Comparison of ENCODE assay signal across 7 cellular contexts in the genomic region with DNA sequence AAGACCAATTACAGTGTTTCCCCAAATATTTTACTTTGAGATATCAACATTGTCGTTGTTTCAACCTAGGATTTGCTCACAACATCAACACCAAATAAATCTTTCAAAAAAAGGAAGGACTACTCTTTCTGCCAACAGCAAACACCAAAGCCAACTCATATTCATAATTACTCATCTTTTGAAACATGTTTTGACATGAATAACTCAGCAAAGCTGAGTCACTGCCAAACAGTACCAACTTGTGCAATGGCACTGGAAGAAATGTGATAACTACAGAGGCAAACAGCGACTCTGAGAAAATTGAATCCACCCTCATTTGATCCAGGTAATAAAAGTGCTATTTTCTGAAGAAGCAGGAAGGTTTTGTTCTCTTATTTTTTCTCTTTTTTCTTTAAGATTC.
DNase-seq lines count a peak whose midpoint lies in the region; ATAC-seq, FAIRE-seq and TF ChIP-seq lines count a peak whose summit lies in the region.

No MANE protein-coding gene starts in this region.

- 63 to 75% (median 70%) methylated on average over 2 of the region's 2 CpGs for WGBS in heart left ventricle, 4 donors

- no peak for FAIRE-seq in HTR-8/SVneo (lab: Jason Lieb, UNC)

- no peak for TF ChIP-seq POLR2A in heart left ventricle (IDR thresholded peaks at IDR 0.05)

- no peak overlapping the region for H2AFZ ChIP-seq in osteoblast (ENCODE audit: low read length)

- peak; percentile 76 for ATAC-seq in GM18868 (IDR thresholded peaks at IDR 0.05; ENCODE audit: unreplicated experiment)
- peak; percentile 74 for ATAC-seq in RWPE2 (ENCODE audit: low read depth)
- ATAC-seq in heart left ventricle, result no peak

- peak overlapping the region; percentile 22 for H3K4me2 ChIP-seq in osteoblast (ENCODE audit: insufficient read depth, low read length)

- H3K27me3 ChIP-seq in RWPE2 (ENCODE audit: insufficient read depth, poor library complexity, severe bottlenecking) (no peaks in the 10 kb centered on the region), osteoblast (ENCODE audit: insufficient read depth, low read length) (no peaks in the 10 kb centered on the region), heart left ventricle (peaks cover 0 to 10% (median under 1%) of the 10 kb centered on the region in 9 donors)

- H3K36me3 ChIP-seq in RWPE2 (ENCODE audit: low read depth) (no peaks in the 10 kb centered on the region), osteoblast (ENCODE audit: insufficient read depth, low read length) (no peaks in the 10 kb centered on the region), heart left ventricle (no peaks in the 10 kb centered on the region)

- no peaks in the 10 kb centered on the region for H4K20me1 ChIP-seq in osteoblast (ENCODE audit: insufficient read depth, low read length)

- peak; percentile 7 for DNase-seq in HTR-8/SVneo (ENCODE audit: insufficient read length, low spot score)
- DNase-seq in RWPE2 (ENCODE audit: low spot score), result no peak
- DNase-seq in osteoblast (ENCODE audit: insufficient read length, low spot score, missing footprints), result no peak
- no peak for DNase-seq in NK-92 treated with Interleukin-12 subunit alpha and Interleukin-12 subunit beta, amount 100 ng/mL, for 24 hours (lab: John Stamatoyannopoulos, UW)
- DNase-seq in heart left ventricle, result no peak
- no peak for DNase-seq in NCI-H2227 treated with DMSO at 0.1 percent for 48 hours (lab: John Stamatoyannopoulos, UW)

- no peaks in the 10 kb centered on the region for H3K79me2 ChIP-seq in osteoblast (ENCODE audit: insufficient read depth, low read length)

- no peak overlapping the region for H3K27ac ChIP-seq in RWPE2 (ENCODE audit: poor library complexity, severe bottlenecking)
- no peak overlapping the region for H3K27ac ChIP-seq in osteoblast (ENCODE audit: low read depth, low read length)
- no peak overlapping the region for H3K27ac ChIP-seq in heart left ventricle

- TF ChIP-seq CTCF in RWPE2 (IDR thresholded peaks at IDR 0.05; ENCODE audit: poor library complexity, severe bottlenecking) (no peak), osteoblast (IDR thresholded peaks at IDR 0.05; ENCODE audit: extremely low read depth, low read depth, low read length) (no peak), heart left ventricle (IDR thresholded peaks at IDR 0.05) (no peak)

- H3K9me3 ChIP-seq in RWPE2 (ENCODE audit: severe bottlenecking), result no peaks in the 10 kb centered on the region
- no peaks in the 10 kb centered on the region for H3K9me3 ChIP-seq in osteoblast (ENCODE audit: low read depth, low read length)
- H3K9me3 ChIP-seq in heart left ventricle, result no peaks in the 10 kb centered on the region

- intact Hi-C loops in heart left ventricle (cut with DNase I), result no loop called here

- no peak overlapping the region for H3K4me3 ChIP-seq in RWPE2 (ENCODE audit: severe bottlenecking)
- H3K4me3 ChIP-seq in osteoblast (ENCODE audit: insufficient read depth, low read length), result no peak overlapping the region
- no peak overlapping the region for H3K4me3 ChIP-seq in heart left ventricle

- H3K4me1 ChIP-seq in RWPE2 (ENCODE audit: insufficient read depth, poor library complexity, severe bottlenecking) (peaks cover 5% of the 10 kb centered on the region), osteoblast (ENCODE audit: insufficient read depth, low read length) (peaks cover 17% of the 10 kb centered on the region), heart left ventricle (no peaks in the 10 kb centered on the region)

Comparison
In these comparisons a context has a peak if more than half of its experiments do, and no peak if none do; other contexts are left out.
1. ATAC-seq: peak in GM18868 (single experiment) and RWPE2 (single experiment); none in heart left ventricle (0 of 4).